In genomic region chr7:47786557-47787248, GRCh38 we compare ENCODE assay signal across 8 cellular contexts.
DNase-seq lines count a peak whose midpoint lies in the region; ATAC-seq and TF ChIP-seq lines count a peak whose summit lies in the region.

No MANE protein-coding gene starts in this region.

- peak overlapping the region; percentile 6 for H3K4me3 Mint-ChIP-seq in neural crest cell

- WGBS in esophagus squamous epithelium, 2 donors: 16 to 35% methylated on average over 7 to 9 of the region's 11 CpGs

- no peak for TF ChIP-seq POLR2A in esophagus squamous epithelium (IDR thresholded peaks at IDR 0.05)

- H3K27me3 Mint-ChIP-seq in neural crest cell (ENCODE audit: low read depth): no peaks in the 10 kb centered on the region

- no peak for ATAC-seq in HG03039 (IDR thresholded peaks at IDR 0.05; ENCODE audit: unreplicated experiment)
- no peak for ATAC-seq in HG02571 (IDR thresholded peaks at IDR 0.05; ENCODE audit: unreplicated experiment)

- H3K27ac ChIP-seq in esophagus squamous epithelium: peak overlapping the region; percentile 49 to 76 (median 56)

- intact Hi-C loops in esophagus squamous epithelium (cut with DNase I): no loop called here

- peak overlapping the region; percentile 93 for H3K27ac Mint-ChIP-seq in neural crest cell (ENCODE audit: unreplicated experiment)

- no peaks in the 10 kb centered on the region for H3K4me1 ChIP-seq in NT2/D1 (ENCODE audit: insufficient read depth, insufficient read length)
- peaks cover 11 to 46% (median 29%) of the 10 kb centered on the region in 3 donors for H3K4me1 ChIP-seq in esophagus squamous epithelium

- H3K9me3 ChIP-seq in NT2/D1 (ENCODE audit: insufficient read depth, low read length) (no peaks in the 10 kb centered on the region), esophagus squamous epithelium (no peaks in the 10 kb centered on the region)

- H3K36me3 Mint-ChIP-seq in neural crest cell (ENCODE audit: low read depth): peaks cover under 1% of the 10 kb centered on the region

- peaks cover 2% of the 10 kb centered on the region for H3K9me3 Mint-ChIP-seq in neural crest cell

- peaks cover 31% of the 10 kb centered on the region for H3K4me1 Mint-ChIP-seq in neural crest cell

- no peaks in the 10 kb centered on the region for H3K27me3 ChIP-seq in NT2/D1 (ENCODE audit: insufficient read depth, insufficient read length)
- peaks cover 0 to 30% (median 0%) of the 10 kb centered on the region in 4 donors for H3K27me3 ChIP-seq in esophagus squamous epithelium

- H3K4me3 ChIP-seq in AG09309 (ENCODE audit: control insufficient read depth, low read depth, low read length): no peak overlapping the region
- no peak overlapping the region for H3K4me3 ChIP-seq in NT2/D1 (ENCODE audit: insufficient read length, low read depth)
- peak overlapping the region in 1 of 4 donors; percentile 27 for H3K4me3 ChIP-seq in esophagus squamous epithelium

- H3K9ac ChIP-seq in NT2/D1 (ENCODE audit: insufficient read length, low read depth): no peak overlapping the region

- DNase-seq in AG09309 (ENCODE audit: low read depth) (peak; percentile 99), NT2/D1 (ENCODE audit: low read depth, low spot score) (peak; percentile 71), esophagus squamous epithelium (lab: John Stamatoyannopoulos, UW) (no peak), neural crest cell (ENCODE audit: low read depth, low spot score) (peak; percentile 30), NCI-H82 (lab: John Stamatoyannopoulos, UW) (no peak), pons (ENCODE audit: low spot score) (no peak)

- no peak for TF ChIP-seq CTCF in AG09309 (IDR thresholded peaks at IDR 0.05; ENCODE audit: control insufficient read depth, insufficient read depth, low read depth, low read length, missing control alignments)
- no peak for TF ChIP-seq CTCF in esophagus squamous epithelium (IDR thresholded peaks at IDR 0.05)
- no peak for TF ChIP-seq CTCF in neural crest cell (conservative IDR thresholded peaks at IDR 0.05)

- H3K36me3 ChIP-seq in NT2/D1 (ENCODE audit: insufficient read depth, insufficient read length, low read length) (no peaks in the 10 kb centered on the region), esophagus squamous epithelium (no peaks in the 10 kb centered on the region)

Comparison
In these comparisons a context has a peak if more than half of its experiments do, and no peak if none do; other contexts are left out.
1. DNase-seq: peak in AG09309 (single experiment), NT2/D1 (single experiment) and neural crest cell (single experiment); none in esophagus squamous epithelium (single experiment), NCI-H82 (single experiment) and pons (single experiment).